10 cellular contexts compared by ENCODE assay signal in the genomic region with DNA sequence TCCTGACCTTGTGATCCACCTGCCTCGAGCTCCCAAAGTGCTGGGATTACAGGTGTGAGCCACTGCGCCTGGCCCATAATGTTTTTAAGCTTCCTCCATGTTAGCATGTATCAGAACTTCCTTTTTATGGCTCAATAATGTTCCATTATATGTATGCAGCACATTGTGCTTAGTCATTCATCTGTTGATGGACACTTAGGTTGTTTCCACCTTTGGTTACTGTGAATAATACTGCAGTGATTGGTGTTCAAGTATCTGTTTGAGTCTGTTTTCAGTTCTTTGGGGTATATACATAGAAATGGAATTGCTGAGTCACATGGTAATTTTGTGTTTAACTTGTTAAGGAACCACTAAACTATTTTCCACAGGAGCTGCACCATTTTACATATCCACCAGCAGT. TPM values are rescaled to one million over a fixed set of nuclear protein-coding genes. Genes with fewer than 3 reads are reported as not detected.
DNase-seq lines count a peak whose midpoint lies in the region; ATAC-seq, FAIRE-seq and TF ChIP-seq lines count a peak whose summit lies in the region.
"Had no signal": no experiment of that assay in that cellular context is flagged by ENCODE, and none has a peak within 500 bp of the region (broad histone marks: within the 10 kb centered on the region; RNA-seq: fewer than 3 reads in every experiment).

No MANE protein-coding gene starts in this region.

- peaks cover 92% of the 10 kb centered on the region for H3K79me2 ChIP-seq in astrocyte (ENCODE audit: insufficient read depth, low read length)

- H3K9me3 Mint-ChIP-seq in astrocyte (ENCODE audit: unreplicated experiment) (no peaks in the 10 kb centered on the region), mesothelial cell of epicardium (no peaks in the 10 kb centered on the region)

- H3K4me3 ChIP-seq in astrocyte (ENCODE audit: insufficient read depth, low read depth, low read length) (no peak overlapping the region), upper lobe of left lung (no peak overlapping the region)

- peaks cover 5% of the 10 kb centered on the region for H3K36me3 ChIP-seq in astrocyte (ENCODE audit: insufficient read depth, low read length)
- H3K36me3 ChIP-seq in upper lobe of left lung: peaks cover 0 to 5% (median 1%) of the 10 kb centered on the region in 4 donors

- TF ChIP-seq CTCF in astrocyte (IDR thresholded peaks at IDR 0.05; ENCODE audit: insufficient read depth, low read depth, low read length) (no peak), upper lobe of left lung (IDR thresholded peaks at IDR 0.05) (no peak), mesothelial cell of epicardium (IDR thresholded peaks at IDR 0.05; ENCODE audit: unreplicated experiment) (no peak)

- no peaks in the 10 kb centered on the region for H3K27me3 ChIP-seq in astrocyte (ENCODE audit: insufficient read depth, low read length)
- H3K27me3 ChIP-seq in upper lobe of left lung: no peaks in the 10 kb centered on the region

- no peak for FAIRE-seq in astrocyte (lab: Jason Lieb, UNC)

- peaks cover 6% of the 10 kb centered on the region for H3K4me1 Mint-ChIP-seq in astrocyte (ENCODE audit: low read depth, unreplicated experiment)
- no peaks in the 10 kb centered on the region for H3K4me1 Mint-ChIP-seq in mesothelial cell of epicardium

- no peak overlapping the region for H3K27ac ChIP-seq in astrocyte (ENCODE audit: low read depth, low read length)
- no peak overlapping the region for H3K27ac ChIP-seq in upper lobe of left lung

- no peak for TF ChIP-seq EP300 in upper lobe of left lung (IDR thresholded peaks at IDR 0.05)

- no peak overlapping the region for H3K4me3 Mint-ChIP-seq in astrocyte (ENCODE audit: unreplicated experiment)
- no peak overlapping the region for H3K4me3 Mint-ChIP-seq in mesothelial cell of epicardium

- H3K4me1 ChIP-seq in astrocyte (ENCODE audit: insufficient read depth, low read length): no peaks in the 10 kb centered on the region
- H3K4me1 ChIP-seq in upper lobe of left lung: no peaks in the 10 kb centered on the region

- H2AFZ ChIP-seq in astrocyte (ENCODE audit: low read depth, low read length): no peak overlapping the region

- H3K27me3 Mint-ChIP-seq in astrocyte (ENCODE audit: low read depth, unreplicated experiment) (no peaks in the 10 kb centered on the region), mesothelial cell of epicardium (ENCODE audit: low read depth) (no peaks in the 10 kb centered on the region)

- H3K9me3 ChIP-seq in astrocyte (ENCODE audit: insufficient read depth, low read depth, low read length) (no peaks in the 10 kb centered on the region), upper lobe of left lung (no peaks in the 10 kb centered on the region)

- H4K20me1 ChIP-seq in astrocyte (ENCODE audit: insufficient read depth, low read length): peaks cover 81% of the 10 kb centered on the region

- no peak for TF ChIP-seq POLR2A in upper lobe of left lung (IDR thresholded peaks at IDR 0.05)

- H3K27ac Mint-ChIP-seq in astrocyte (ENCODE audit: unreplicated experiment) (peak overlapping the region; percentile 72), mesothelial cell of epicardium (no peak overlapping the region)

- 92 to 100% methylated on average over 2 of the region's 2 CpGs for WGBS in upper lobe of left lung, 2 donors

- H3K36me3 Mint-ChIP-seq in astrocyte (ENCODE audit: low read depth, unreplicated experiment) (peaks cover 4% of the 10 kb centered on the region), mesothelial cell of epicardium (peaks cover 7% of the 10 kb centered on the region)

- peak; percentile 15 for DNase-seq in EL
- DNase-seq in astrocyte (ENCODE audit: low read depth): peak; percentile 41
- no peak for DNase-seq in NCI-H345 treated with DMSO at 0.1 percent for 48 hours (lab: John Stamatoyannopoulos, UW; ENCODE audit: unreplicated experiment)
- DNase-seq in upper lobe of left lung: no peak
- DNase-seq in NCI-H2107 (lab: John Stamatoyannopoulos, UW): no peak
- DNase-seq in mesothelial cell of epicardium (ENCODE audit: low spot score in 2 of 2, unreplicated experiment in 2 of 2): no peak
- DNase-seq: amygdala, DMS79 treated with DMSO at 0.1 percent for 48 hours had no signal

- H3K4me2 ChIP-seq in astrocyte (ENCODE audit: low read length): no peak overlapping the region

- H3K9ac ChIP-seq in astrocyte (ENCODE audit: low read length): no peak overlapping the region

- ATAC-seq in GM19372 (IDR thresholded peaks at IDR 0.05; ENCODE audit: low read depth, unreplicated experiment) (peak; percentile 85), HG03095 (IDR thresholded peaks at IDR 0.05; ENCODE audit: unreplicated experiment) (peak; percentile 83), upper lobe of left lung (ENCODE audit: low FRiP score in 2 of 2) (no peak)

RNA-seq across cellular contexts. Expression of gene CMPK1, which starts 17.7 kb away (rescaled TPM):
- 136 and 143 TPM in 2 replicates for total RNA-seq in astrocyte
- total RNA-seq in upper lobe of left lung: 100 to 1,000 TPM in 3 of 6 donors, 10 to 100 TPM in 3; 36.7 to 134 (median 97.7) TPM
- total RNA-seq in mesothelial cell of epicardium: 36.9 to 41.2 TPM (median 39.2 TPM) in 3 replicates

RNA-seq across cellular contexts. Expression of gene STIL, which starts 37.4 kb away (rescaled TPM):
- total RNA-seq in astrocyte: 5.1 and 8.8 TPM in 2 replicates
- total RNA-seq in upper lobe of left lung: 1 to 10 TPM; 1.1 to 7.0 (median 2.9) TPM
- total RNA-seq in mesothelial cell of epicardium: 10.2 to 12.4 TPM (median 12.3 TPM) in 3 replicates

Comparison
In these comparisons a context has a peak if more than half of its experiments do, and no peak if none do; other contexts are left out.
1. DNase-seq: peak in EL (single experiment) and astrocyte (single experiment); none in NCI-H345 treated with DMSO at 0.1 percent for 48 hours (single experiment), upper lobe of left lung (0 of 2), NCI-H2107 (single experiment) and mesothelial cell of epicardium (0 of 2).
2. ATAC-seq: peak in GM19372 (single experiment) and HG03095 (single experiment); none in upper lobe of left lung (0 of 2).